14 cellular contexts compared by ENCODE assay signal in genomic region chr14:61064210-61064609, GRCh38.
DNase-seq lines count a peak whose midpoint lies in the region; FAIRE-seq and TF ChIP-seq lines count a peak whose summit lies in the region.
"Had no signal": no experiment of that assay in that cellular context is flagged by ENCODE, and none has a peak within 500 bp of the region (broad histone marks: within the 10 kb centered on the region; RNA-seq: fewer than 3 reads in every experiment).

No MANE protein-coding gene starts in this region.

- TF ChIP-seq CTCF in OCI-LY3 (IDR thresholded peaks at IDR 0.05; ENCODE audit: low read depth, low read length), result peak; percentile 44

- no peak overlapping the region for H3K9ac ChIP-seq in OCI-LY3 (ENCODE audit: low read length)
- H3K9ac ChIP-seq: BLaER1 had no signal

- no peak for TF ChIP-seq POLR2A in GM12892 (IDR thresholded peaks at IDR 0.05; ENCODE audit: low read depth, low read length)

- H2AFZ ChIP-seq in OCI-LY3 (ENCODE audit: low read depth, low read length), result no peak overlapping the region
- H2AFZ ChIP-seq: PC-9 had no signal

- DNase-seq in GM12892 (ENCODE audit: insufficient read length) (no peak), NCI-H1105 treated with DMSO at 0.1 percent for 48 hours (lab: John Stamatoyannopoulos, UW) (peak; percentile 53), myocyte (ENCODE audit: low read depth) (peak; percentile 50), NCI-H1436 treated with DMSO at 0.1 percent for 48 hours (lab: John Stamatoyannopoulos, UW) (no peak), GM03348 (ENCODE audit: low spot score) (no peak)
- DNase-seq in effector memory CD4-positive, alpha-beta T cell, result no peak
- DNase-seq: activated naive CD4-positive, alpha-beta T cell; dorsolateral prefrontal cortex; H9; PC-9; posterior cingulate gyrus; stimulated activated CD4-positive, alpha-beta T cell treated with anti-CD3 and anti-CD28 coated beads, Interleukin-12 subunit alpha, Interleukin-12 subunit beta, amount 100 ng/mL, for 4 hours had no signal

- H3K4me1 ChIP-seq in OCI-LY3 (ENCODE audit: low read length), result peaks cover 8% of the 10 kb centered on the region
- no peaks in the 10 kb centered on the region for H3K4me1 ChIP-seq in effector memory CD4-positive, alpha-beta T cell (ENCODE audit: control insufficient read depth, insufficient read depth, low read length, poor library complexity, severe bottlenecking)
- H3K4me1 ChIP-seq: BLaER1 had no signal

- no peaks in the 10 kb centered on the region for H3K27me3 ChIP-seq in OCI-LY3 (ENCODE audit: low read depth, low read length)
- no peaks in the 10 kb centered on the region for H3K27me3 ChIP-seq in effector memory CD4-positive, alpha-beta T cell (replicated peaks; ENCODE audit: control insufficient read depth, insufficient read depth, low read length, poor library complexity, severe bottlenecking)
- H3K27me3 ChIP-seq: BLaER1, dorsolateral prefrontal cortex had no signal

- H3K9me3 ChIP-seq in OCI-LY3 (ENCODE audit: insufficient read depth, low read length), result no peaks in the 10 kb centered on the region
- H3K9me3 ChIP-seq in effector memory CD4-positive, alpha-beta T cell (ENCODE audit: control insufficient read depth, low read length), result no peaks in the 10 kb centered on the region
- H3K9me3 ChIP-seq: BLaER1 had no signal

- H3K4me2 ChIP-seq in OCI-LY3 (ENCODE audit: low read length), result no peak overlapping the region
- H3K4me2 ChIP-seq: BLaER1, PC-9 had no signal

- no peak overlapping the region for H3K4me3 ChIP-seq in OCI-LY3 (ENCODE audit: low read length)
- no peak overlapping the region for H3K4me3 ChIP-seq in effector memory CD4-positive, alpha-beta T cell (ENCODE audit: insufficient read depth, low read depth, low read length, poor library complexity, severe bottlenecking)
- H3K4me3 ChIP-seq: BLaER1, dorsolateral prefrontal cortex, PC-9 had no signal

- H4K20me1 ChIP-seq in OCI-LY3 (ENCODE audit: insufficient read depth, low read length), result no peaks in the 10 kb centered on the region
- H4K20me1 ChIP-seq: BLaER1 had no signal

- peak; percentile 40 for FAIRE-seq in GM12892 (lab: Jason Lieb, UNC)

- no peaks in the 10 kb centered on the region for H3K79me2 ChIP-seq in OCI-LY3 (ENCODE audit: low read length)

- peaks cover 2% of the 10 kb centered on the region for H3K36me3 ChIP-seq in OCI-LY3 (replicated peaks; ENCODE audit: low read depth, low read length)
- no peaks in the 10 kb centered on the region for H3K36me3 ChIP-seq in effector memory CD4-positive, alpha-beta T cell (ENCODE audit: control insufficient read depth, insufficient read depth, low read length)
- H3K36me3 ChIP-seq: BLaER1 had no signal

- H3K27ac ChIP-seq in OCI-LY3 (ENCODE audit: low read length), result no peak overlapping the region
- no peak overlapping the region for H3K27ac ChIP-seq in effector memory CD4-positive, alpha-beta T cell (ENCODE audit: insufficient read depth, low read length, poor library complexity, severe bottlenecking)
- H3K27ac ChIP-seq: BLaER1, dorsolateral prefrontal cortex, PC-9 had no signal

Comparison
In these comparisons a context has a peak if more than half of its experiments do, and no peak if none do; other contexts are left out.
1. DNase-seq: peak in NCI-H1105 treated with DMSO at 0.1 percent for 48 hours (single experiment) and myocyte (single experiment); none in GM12892 (single experiment), NCI-H1436 treated with DMSO at 0.1 percent for 48 hours (single experiment), GM03348 (single experiment) and effector memory CD4-positive, alpha-beta T cell (0 of 3).